In the genomic region with DNA sequence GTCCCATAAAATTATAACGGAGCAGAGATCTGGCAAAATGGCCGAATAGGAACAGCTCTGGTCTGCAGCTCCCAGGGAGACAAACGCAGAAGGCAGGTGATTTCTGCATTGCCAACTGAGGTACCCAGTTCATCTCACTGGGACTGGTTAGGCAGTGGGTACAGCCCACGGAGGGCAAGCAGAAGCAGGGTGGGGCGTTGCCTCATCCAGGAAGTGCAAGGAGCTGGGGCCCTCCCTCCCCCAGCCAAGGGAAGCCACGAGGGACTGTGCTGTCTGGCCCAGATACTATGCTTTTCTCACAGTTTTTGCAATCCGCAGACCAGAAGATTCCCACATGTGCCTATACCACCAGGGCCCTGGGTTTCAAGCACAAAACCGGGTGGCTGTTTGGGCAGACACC, we compare ENCODE assay signal across 16 cellular contexts. TPM values are rescaled to one million over a fixed set of nuclear protein-coding genes. Genes with fewer than 3 reads are reported as not detected.
A peak's percentile ranks its signal among the peaks of the same experiment; 100 is the strongest.
DNase-seq lines count a peak whose midpoint lies in the region; ATAC-seq, FAIRE-seq and TF ChIP-seq lines count a peak whose summit lies in the region.
"Had no signal": no experiment of that assay in that cellular context is flagged by ENCODE, and none has a peak within 500 bp of the region (broad histone marks: within the 10 kb centered on the region; RNA-seq: fewer than 3 reads in every experiment).

No MANE protein-coding gene starts in this region.

- CTCF ChIA-PET in WTC11 (lab: Charles Lee), result no interaction called here
- CTCF ChIA-PET in CD4-positive, alpha-beta T cell (lab: Charles Lee), result no interaction called here
- CTCF ChIA-PET in activated CD4-positive, alpha-beta memory T cell treated with anti-CD3 and anti-CD28 coated beads for 36 hours (lab: Charles Lee), result no interaction called here

- H3K36me3 ChIP-seq in left lung, result no peaks in the 10 kb centered on the region

- peak; percentile 22; the same call in 1 of the 2 replicates for ATAC-seq in WTC11
- ATAC-seq in left lung, result peak; percentile 36
- no peak for ATAC-seq in CD4-positive, alpha-beta T cell (ENCODE audit: poor library complexity)
- no peak for ATAC-seq in GM18517 (IDR thresholded peaks at IDR 0.05; ENCODE audit: unreplicated experiment)
- ATAC-seq: body of pancreas; left colon; natural killer cell treated with Interleukin-12 subunit alpha and Interleukin-12 subunit beta and Interleukin-15 and Interleukin-18, amount 100 ng/mL, for 72 hours had no signal

- no peak overlapping the region for H3K4me3 Mint-ChIP-seq in WTC11
- no peak overlapping the region for H3K4me3 Mint-ChIP-seq in CD4-positive, alpha-beta T cell
- H3K4me3 Mint-ChIP-seq in activated CD4-positive, alpha-beta memory T cell treated with anti-CD3 and anti-CD28 coated beads for 36 hours, result no peak overlapping the region
- H3K4me3 Mint-ChIP-seq: natural killer cell treated with Interleukin-12 subunit alpha and Interleukin-12 subunit beta and Interleukin-15 and Interleukin-18, amount 100 ng/mL, for 72 hours had no signal

- H3K27ac ChIP-seq in left lung, result no peak overlapping the region
- H3K27ac ChIP-seq in CD4-positive, alpha-beta T cell (ENCODE audit: low read depth, low read length), result no peak overlapping the region
- H3K27ac ChIP-seq: body of pancreas had no signal

- no peaks in the 10 kb centered on the region for H3K36me3 Mint-ChIP-seq in WTC11
- no peaks in the 10 kb centered on the region for H3K36me3 Mint-ChIP-seq in CD4-positive, alpha-beta T cell (ENCODE audit: low read depth)
- H3K36me3 Mint-ChIP-seq in activated CD4-positive, alpha-beta memory T cell treated with anti-CD3 and anti-CD28 coated beads for 36 hours, result no peaks in the 10 kb centered on the region
- H3K36me3 Mint-ChIP-seq: natural killer cell treated with Interleukin-12 subunit alpha and Interleukin-12 subunit beta and Interleukin-15 and Interleukin-18, amount 100 ng/mL, for 72 hours had no signal

- H3K4me1 ChIP-seq in left lung, result no peaks in the 10 kb centered on the region
- H3K4me1 ChIP-seq: body of pancreas had no signal

- intact Hi-C loops in left lung (cut with DNase I), result no loop called here
- intact Hi-C loops in CD4-positive, alpha-beta T cell (cut with DNase I, micrococcal nuclease), result no loop called here
- intact Hi-C loops in activated CD4-positive, alpha-beta memory T cell treated with anti-CD3 and anti-CD28 coated beads for 36 hours (cut with micrococcal nuclease), result no loop called here

- peaks cover 4% of the 10 kb centered on the region; the same call in 1 of the 2 replicates for H3K9me3 Mint-ChIP-seq in WTC11
- no peaks in the 10 kb centered on the region for H3K9me3 Mint-ChIP-seq in CD4-positive, alpha-beta T cell
- peaks cover 4% of the 10 kb centered on the region for H3K9me3 Mint-ChIP-seq in activated CD4-positive, alpha-beta memory T cell treated with anti-CD3 and anti-CD28 coated beads for 36 hours

- H3K27ac Mint-ChIP-seq in WTC11, result no peak overlapping the region
- H3K27ac Mint-ChIP-seq in CD4-positive, alpha-beta T cell, result no peak overlapping the region
- H3K27ac Mint-ChIP-seq in activated CD4-positive, alpha-beta memory T cell treated with anti-CD3 and anti-CD28 coated beads for 36 hours, result no peak overlapping the region
- H3K27ac Mint-ChIP-seq: natural killer cell treated with Interleukin-12 subunit alpha and Interleukin-12 subunit beta and Interleukin-15 and Interleukin-18, amount 100 ng/mL, for 72 hours had no signal

- no peaks in the 10 kb centered on the region for H3K4me1 Mint-ChIP-seq in WTC11
- peaks cover 5% of the 10 kb centered on the region for H3K4me1 Mint-ChIP-seq in CD4-positive, alpha-beta T cell (ENCODE audit: low read depth)
- H3K4me1 Mint-ChIP-seq in activated CD4-positive, alpha-beta memory T cell treated with anti-CD3 and anti-CD28 coated beads for 36 hours (ENCODE audit: low read depth), result no peaks in the 10 kb centered on the region

- no peaks in the 10 kb centered on the region for H3K27me3 ChIP-seq in left lung
- no peaks in the 10 kb centered on the region for H3K27me3 ChIP-seq in CD4-positive, alpha-beta T cell (ENCODE audit: control insufficient read depth, insufficient read depth, low read length)
- H3K27me3 ChIP-seq: body of pancreas had no signal

- TF ChIP-seq CTCF in WTC11 (IDR thresholded peaks at IDR 0.05) (no peak), left lung (IDR thresholded peaks at IDR 0.05) (no peak), D721Med (IDR thresholded peaks at IDR 0.05; ENCODE audit: insufficient read depth, missing control alignments) (no peak)
- no peak for TF ChIP-seq CTCF in CD4-positive, alpha-beta T cell (IDR thresholded peaks at IDR 0.05)

- H3K9me3 ChIP-seq in left lung, result no peaks in the 10 kb centered on the region
- no peaks in the 10 kb centered on the region for H3K9me3 ChIP-seq in CD4-positive, alpha-beta T cell (ENCODE audit: control insufficient read depth, low read length)
- H3K9me3 ChIP-seq: body of pancreas had no signal

- no peak overlapping the region for H3K4me3 ChIP-seq in left lung
- H3K4me3 ChIP-seq: body of pancreas had no signal

- POLR2A ChIA-PET in WTC11 (lab: Charles Lee), result no interaction called here
- POLR2A ChIA-PET in CD4-positive, alpha-beta T cell (lab: Charles Lee), result no interaction called here
- POLR2A ChIA-PET in activated CD4-positive, alpha-beta memory T cell treated with anti-CD3 and anti-CD28 coated beads for 36 hours (lab: Charles Lee), result no interaction called here

- FAIRE-seq in GM18507 (lab: Jason Lieb, UNC) (peak; percentile 63), D721Med (lab: Jason Lieb, UNC) (no peak)

- DNase-seq in GM18507 (ENCODE audit: extremely low spot score, insufficient read length, low read depth) (no peak), Kasumi-1 (lab: John Stamatoyannopoulos, UW) (peak; percentile 24 to 46), WTC11 (ENCODE audit: low spot score) (no peak), left lung (peak; percentile 41 to 82), D721Med (ENCODE audit: insufficient read length, low spot score) (no peak)
- no peak for DNase-seq in CD4-positive, alpha-beta T cell
- DNase-seq in activated CD4-positive, alpha-beta memory T cell treated with anti-CD3 and anti-CD28 coated beads for 36 hours, result no peak
- DNase-seq: activated CD4-positive, alpha-beta T cell treated with anti-CD3 and anti-CD28 coated beads for 48 hours; C1 segment of cervical spinal cord; left colon; NCI-H187 treated with DMSO at 0.1 percent for 48 hours; NCI-H82; substantia nigra had no signal

- H3K27me3 Mint-ChIP-seq in WTC11 (ENCODE audit: low read depth), result no peaks in the 10 kb centered on the region
- no peaks in the 10 kb centered on the region for H3K27me3 Mint-ChIP-seq in CD4-positive, alpha-beta T cell
- H3K27me3 Mint-ChIP-seq in activated CD4-positive, alpha-beta memory T cell treated with anti-CD3 and anti-CD28 coated beads for 36 hours, result no peaks in the 10 kb centered on the region
- H3K27me3 Mint-ChIP-seq: natural killer cell treated with Interleukin-12 subunit alpha and Interleukin-12 subunit beta and Interleukin-15 and Interleukin-18, amount 100 ng/mL, for 72 hours had no signal

TF ChIP-seq in WTC11, 78 proteins besides CTCF, POLR2A, EP300 and RAD21:
- TF ChIP-seq, protein P1, sequence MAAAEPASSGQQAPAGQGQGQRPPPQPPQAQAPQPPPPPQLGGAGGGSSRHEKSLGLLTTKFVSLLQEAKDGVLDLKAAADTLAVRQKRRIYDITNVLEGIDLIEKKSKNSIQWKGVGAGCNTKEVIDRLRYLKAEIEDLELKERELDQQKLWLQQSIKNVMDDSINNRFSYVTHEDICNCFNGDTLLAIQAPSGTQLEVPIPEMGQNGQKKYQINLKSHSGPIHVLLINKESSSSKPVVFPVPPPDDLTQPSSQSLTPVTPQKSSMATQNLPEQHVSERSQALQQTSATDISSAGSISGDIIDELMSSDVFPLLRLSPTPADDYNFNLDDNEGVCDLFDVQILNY (CRISPR knock-in tag; IDR thresholded peaks at IDR 0.05), result no peak
- no peak for TF ChIP-seq TEAD1 (CRISPR knock-in tag; IDR thresholded peaks at IDR 0.05)
- TF ChIP-seq, protein P2, sequence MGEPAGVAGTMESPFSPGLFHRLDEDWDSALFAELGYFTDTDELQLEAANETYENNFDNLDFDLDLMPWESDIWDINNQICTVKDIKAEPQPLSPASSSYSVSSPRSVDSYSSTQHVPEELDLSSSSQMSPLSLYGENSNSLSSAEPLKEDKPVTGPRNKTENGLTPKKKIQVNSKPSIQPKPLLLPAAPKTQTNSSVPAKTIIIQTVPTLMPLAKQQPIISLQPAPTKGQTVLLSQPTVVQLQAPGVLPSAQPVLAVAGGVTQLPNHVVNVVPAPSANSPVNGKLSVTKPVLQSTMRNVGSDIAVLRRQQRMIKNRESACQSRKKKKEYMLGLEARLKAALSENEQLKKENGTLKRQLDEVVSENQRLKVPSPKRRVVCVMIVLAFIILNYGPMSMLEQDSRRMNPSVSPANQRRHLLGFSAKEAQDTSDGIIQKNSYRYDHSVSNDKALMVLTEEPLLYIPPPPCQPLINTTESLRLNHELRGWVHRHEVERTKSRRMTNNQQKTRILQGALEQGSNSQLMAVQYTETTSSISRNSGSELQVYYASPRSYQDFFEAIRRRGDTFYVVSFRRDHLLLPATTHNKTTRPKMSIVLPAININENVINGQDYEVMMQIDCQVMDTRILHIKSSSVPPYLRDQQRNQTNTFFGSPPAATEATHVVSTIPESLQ (CRISPR knock-in tag; IDR thresholded peaks at IDR 0.05), result no peak
- TF ChIP-seq SMAD3 (CRISPR knock-in tag; IDR thresholded peaks at IDR 0.05; ENCODE audit: borderline replicate concordance), result no peak
- no peak for TF ChIP-seq GRHL2 (CRISPR knock-in tag; IDR thresholded peaks at IDR 0.05; ENCODE audit: insufficient replicate concordance, severe bottlenecking)
TF ChIP-seq in WTC11: peak in this region for 0.

RNA-seq across cellular contexts. Expression of a gene that starts 22.8 kb away (rescaled TPM):
- 2.7 to 3.1 TPM (median 2.8 TPM) in 3 replicates for total RNA-seq in WTC11 (2021)
- 1 to 10 TPM; 2.6 to 2.7 TPM for total RNA-seq in left lung
- 1 to 10 TPM; 1.5 to 1.6 TPM for total RNA-seq in CD4-positive, alpha-beta T cell
- total RNA-seq in activated CD4-positive, alpha-beta memory T cell treated with anti-CD3 and anti-CD28 coated beads for 36 hours, result 1 to 10 TPM; 5.8 to 6.0 TPM

Comparison
In these comparisons a context has a peak if more than half of its experiments do, and no peak if none do; other contexts are left out.
1. DNase-seq: peak in Kasumi-1 (2 of 2) and left lung (2 of 2); none in GM18507 (single experiment), WTC11 (single experiment), CD4-positive, alpha-beta T cell (0 of 10), D721Med (single experiment) and activated CD4-positive, alpha-beta memory T cell treated with anti-CD3 and anti-CD28 coated beads for 36 hours (single experiment).
2. ATAC-seq: peak in WTC11 (single experiment) and left lung (single experiment); none in CD4-positive, alpha-beta T cell (single experiment) and GM18517 (single experiment).